16 cellular contexts compared by ENCODE assay signal in genomic region chr10:6455592-6455991, GRCh38.
DNase-seq lines count a peak whose midpoint lies in the region; ATAC-seq and TF ChIP-seq lines count a peak whose summit lies in the region.
"Had no signal": no experiment of that assay in that cellular context is flagged by ENCODE, and none has a peak within 500 bp of the region (broad histone marks: within the 10 kb centered on the region; RNA-seq: fewer than 3 reads in every experiment).

No MANE protein-coding gene starts in this region.

- H3K9me3 Mint-ChIP-seq in T-helper 1 cell treated with Interleukin-12 subunit alpha and Interleukin-12 subunit beta and Interleukin-4 antibody, amounts not matched to agents 30 μg/mL and 1 μg/mL, for 36 hours: peaks cover 9% of the 10 kb centered on the region
- H3K9me3 Mint-ChIP-seq in stimulated activated naive CD8-positive, alpha-beta T cell treated with anti-CD3 and anti-CD28 coated beads, Interleukin-15, Interleukin-2, amounts not matched to agents 100 ng/mL and 50 ng/mL, for 24 hours: no peaks in the 10 kb centered on the region
- H3K9me3 Mint-ChIP-seq in naive thymus-derived CD4-positive, alpha-beta T cell: peaks cover 0 to 13% (median 4%) of the 10 kb centered on the region in 11 donors
- H3K9me3 Mint-ChIP-seq: HFFc6 had no signal

- no peak for DNase-seq in T-helper 1 cell
- DNase-seq in stimulated activated naive CD8-positive, alpha-beta T cell treated with anti-CD3 and anti-CD28 coated beads, Interleukin-15, Interleukin-2, amounts not matched to agents 100 U/mL and 50 U/mL, for 24 hours: no peak
- no peak for DNase-seq in naive thymus-derived CD4-positive, alpha-beta T cell
- DNase-seq in ascending aorta (ENCODE audit: low spot score in 2 of 2): no peak
- no peak for DNase-seq in DMS 273 treated with DMSO at 0.1 percent for 48 hours (lab: John Stamatoyannopoulos, UW)
- DNase-seq: DMS153, DMS79 treated with DMSO at 0.1 percent for 48 hours, EL, HFFc6 had no signal

- CTCF ChIA-PET in naive thymus-derived CD4-positive, alpha-beta T cell (lab: Charles Lee): no interaction called here

- POLR2A ChIA-PET in naive thymus-derived CD4-positive, alpha-beta T cell (lab: Charles Lee): no interaction called here

- H3K27ac ChIP-seq in naive thymus-derived CD4-positive, alpha-beta T cell (ENCODE audit: low read depth, low read length): no peak overlapping the region
- H3K27ac ChIP-seq in ascending aorta: no peak overlapping the region
- H3K27ac ChIP-seq: 22Rv1 had no signal

- peaks cover 17% of the 10 kb centered on the region for H3K4me1 Mint-ChIP-seq in T-helper 1 cell treated with Interleukin-12 subunit alpha and Interleukin-12 subunit beta and Interleukin-4 antibody, amounts not matched to agents 30 μg/mL and 1 μg/mL, for 36 hours (ENCODE audit: low read depth)
- H3K4me1 Mint-ChIP-seq in stimulated activated naive CD8-positive, alpha-beta T cell treated with anti-CD3 and anti-CD28 coated beads, Interleukin-15, Interleukin-2, amounts not matched to agents 100 ng/mL and 50 ng/mL, for 24 hours (ENCODE audit: low read depth): peaks cover 6% of the 10 kb centered on the region
- peaks cover 14 to 33% (median 25%) of the 10 kb centered on the region in 7 donors for H3K4me1 Mint-ChIP-seq in naive thymus-derived CD4-positive, alpha-beta T cell
- H3K4me1 Mint-ChIP-seq: CD14-positive monocyte had no signal

- no peak for ATAC-seq in stimulated activated naive CD8-positive, alpha-beta T cell treated with anti-CD3 and anti-CD28 coated beads, Interleukin-15, Interleukin-2, amounts not matched to agents 100 U/mL and 50 U/mL, for 24 hours
- ATAC-seq in naive thymus-derived CD4-positive, alpha-beta T cell: no peak
- ATAC-seq in GM19463 (IDR thresholded peaks at IDR 0.05; ENCODE audit: unreplicated experiment): no peak
- ATAC-seq: HepG2 had no signal

- H3K27ac Mint-ChIP-seq in T-helper 1 cell treated with Interleukin-12 subunit alpha and Interleukin-12 subunit beta and Interleukin-4 antibody, amounts not matched to agents 30 μg/mL and 1 μg/mL, for 36 hours: peak overlapping the region; percentile 43
- H3K27ac Mint-ChIP-seq in stimulated activated naive CD8-positive, alpha-beta T cell treated with anti-CD3 and anti-CD28 coated beads, Interleukin-15, Interleukin-2, amounts not matched to agents 100 ng/mL and 50 ng/mL, for 24 hours: peak overlapping the region; percentile 31
- H3K27ac Mint-ChIP-seq in naive thymus-derived CD4-positive, alpha-beta T cell: peak overlapping the region in 5 of 9 donors; percentile 6 to 63 (median 38)
- H3K27ac Mint-ChIP-seq: HFFc6 had no signal

- no peaks in the 10 kb centered on the region for H3K27me3 ChIP-seq in naive thymus-derived CD4-positive, alpha-beta T cell (ENCODE audit: control insufficient read depth in 2 of 2, insufficient read depth in 2 of 2, low read length in 2 of 2)
- no peaks in the 10 kb centered on the region for H3K27me3 ChIP-seq in ascending aorta

- H3K27me3 Mint-ChIP-seq in T-helper 1 cell treated with Interleukin-12 subunit alpha and Interleukin-12 subunit beta and Interleukin-4 antibody, amounts not matched to agents 30 μg/mL and 1 μg/mL, for 36 hours (ENCODE audit: low read depth): no peaks in the 10 kb centered on the region
- H3K27me3 Mint-ChIP-seq in stimulated activated naive CD8-positive, alpha-beta T cell treated with anti-CD3 and anti-CD28 coated beads, Interleukin-15, Interleukin-2, amounts not matched to agents 100 ng/mL and 50 ng/mL, for 24 hours: no peaks in the 10 kb centered on the region
- H3K27me3 Mint-ChIP-seq in naive thymus-derived CD4-positive, alpha-beta T cell: no peaks in the 10 kb centered on the region

- no peak overlapping the region for H3K4me3 Mint-ChIP-seq in T-helper 1 cell treated with Interleukin-12 subunit alpha and Interleukin-12 subunit beta and Interleukin-4 antibody, amounts not matched to agents 30 μg/mL and 1 μg/mL, for 36 hours
- no peak overlapping the region for H3K4me3 Mint-ChIP-seq in stimulated activated naive CD8-positive, alpha-beta T cell treated with anti-CD3 and anti-CD28 coated beads, Interleukin-15, Interleukin-2, amounts not matched to agents 100 ng/mL and 50 ng/mL, for 24 hours
- no peak overlapping the region for H3K4me3 Mint-ChIP-seq in naive thymus-derived CD4-positive, alpha-beta T cell
- H3K4me3 Mint-ChIP-seq: CD14-positive monocyte, HFFc6 had no signal

- no peak for TF ChIP-seq CTCF in ascending aorta (IDR thresholded peaks at IDR 0.05)

- H3K9me3 ChIP-seq in naive thymus-derived CD4-positive, alpha-beta T cell (ENCODE audit: control insufficient read depth in 2 of 3, low read length in 3 of 3): no peaks in the 10 kb centered on the region
- peaks cover 0 to 6% of the 10 kb centered on the region in 2 donors for H3K9me3 ChIP-seq in ascending aorta
- H3K9me3 ChIP-seq: HAP-1 had no signal

- peaks cover 30 to 66% (median 35%) of the 10 kb centered on the region in 3 experiments for H3K36me3 ChIP-seq in naive thymus-derived CD4-positive, alpha-beta T cell (ENCODE audit: control insufficient read depth in 2 of 3, insufficient read depth in 3 of 3, low read length in 3 of 3)
- peaks cover 0 to 21% of the 10 kb centered on the region in 2 donors for H3K36me3 ChIP-seq in ascending aorta
- H3K36me3 ChIP-seq: HAP-1 had no signal

- H3K4me1 ChIP-seq in naive thymus-derived CD4-positive, alpha-beta T cell (ENCODE audit: control insufficient read depth in 2 of 2, insufficient read depth in 2 of 2, low read length in 2 of 2): no peaks in the 10 kb centered on the region
- H3K4me1 ChIP-seq in ascending aorta: no peaks in the 10 kb centered on the region
- H3K4me1 ChIP-seq: HAP-1 had no signal

- intact Hi-C loops in naive thymus-derived CD4-positive, alpha-beta T cell (cut with micrococcal nuclease): no loop called here
- intact Hi-C loops in ascending aorta (cut with DNase I): no loop called here

- H3K36me3 Mint-ChIP-seq in T-helper 1 cell treated with Interleukin-12 subunit alpha and Interleukin-12 subunit beta and Interleukin-4 antibody, amounts not matched to agents 30 μg/mL and 1 μg/mL, for 36 hours (ENCODE audit: low read depth): peaks cover 76% of the 10 kb centered on the region
- peaks cover 80% of the 10 kb centered on the region for H3K36me3 Mint-ChIP-seq in stimulated activated naive CD8-positive, alpha-beta T cell treated with anti-CD3 and anti-CD28 coated beads, Interleukin-15, Interleukin-2, amounts not matched to agents 100 ng/mL and 50 ng/mL, for 24 hours (ENCODE audit: low read depth)
- peaks cover 23 to 85% (median 74%) of the 10 kb centered on the region in 5 donors for H3K36me3 Mint-ChIP-seq in naive thymus-derived CD4-positive, alpha-beta T cell

- no peak overlapping the region for H3K4me3 ChIP-seq in naive thymus-derived CD4-positive, alpha-beta T cell (ENCODE audit: low read length)
- H3K4me3 ChIP-seq in ascending aorta: no peak overlapping the region
- H3K4me3 ChIP-seq: HAP-1 had no signal
